Comparison of ENCODE assay signal across 27 cellular contexts in the genomic region with DNA sequence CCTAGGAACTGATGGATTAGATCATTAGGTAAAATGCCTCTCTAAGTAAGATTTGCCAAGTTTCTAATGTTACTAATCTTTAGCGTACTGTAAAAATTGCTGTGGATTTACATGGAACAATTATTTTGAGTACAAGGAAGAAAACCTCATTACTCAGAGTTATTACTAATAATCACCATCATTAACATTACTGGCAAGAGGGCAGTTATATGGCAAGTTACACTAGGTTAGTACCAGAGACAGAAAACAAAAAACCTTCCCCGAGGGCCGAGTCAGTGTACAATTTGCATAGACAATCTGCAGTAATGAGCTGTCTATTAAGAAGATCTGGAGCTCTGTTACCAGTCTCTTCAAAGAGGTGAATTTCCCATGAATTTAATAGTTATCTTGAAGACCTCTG.
"Had no signal": no experiment of that assay in that cellular context is flagged by ENCODE, and none has a peak within 500 bp of the region (broad histone marks: within the 10 kb centered on the region; RNA-seq: fewer than 3 reads in every experiment).

No MANE protein-coding gene starts in this region.

- H3K9me3 ChIP-seq: ascending aorta, body of pancreas, MG63 had no signal

- ATAC-seq: activated CD8-positive, alpha-beta memory T cell treated with anti-CD3 and anti-CD28 coated beads, Interleukin-2, amount 10 ng/mL, durations not matched to agents 7 days and 5 days; activated T-helper 17 cell treated with anti-CD3 and anti-CD28 coated beads, Interleukin-2, amount 50 U/mL, for 72 hours; body of pancreas; Panc1; T-cell had no signal

- H3K27me3 ChIP-seq: ascending aorta, body of pancreas, MG63 had no signal

- H3K4me1 ChIP-seq: ascending aorta, body of pancreas had no signal

- H3K27ac ChIP-seq: ascending aorta, body of pancreas, VCaP had no signal

- H3K4me3 ChIP-seq: ascending aorta, body of pancreas, MG63 had no signal

- H3K36me3 ChIP-seq: ascending aorta, MG63 had no signal

- DNase-seq: activated CD4-positive, alpha-beta T cell treated with anti-CD3 and anti-CD28 coated beads, Interleukin-2, amount 10 ng/mL, durations not matched to agents 7 days and 5 days; activated CD4-positive, CD25-positive, alpha-beta regulatory T cell; activated CD8-positive, alpha-beta memory T cell treated with anti-CD3 and anti-CD28 coated beads, Interleukin-2, amount 10 ng/mL, durations not matched to agents 7 days and 5 days; activated gamma-delta T cell treated with Interleukin-2 at 50 U/mL for 16 hours; activated naive CD4-positive, alpha-beta T cell treated with anti-CD3 and anti-CD28 coated beads, Interleukin-2, amount 10 ng/mL, durations not matched to agents 7 days and 5 days; activated T-cell treated with anti-CD3 and anti-CD28 coated beads, Interleukin-2, amount 50 U/mL, for 48 hours; amniotic stem cell; body of pancreas; MG63; MV-4-11; NCI-H1092 treated with DMSO at 0.1 percent for 48 hours; NCI-H1417 treated with DMSO at 0.1 percent for 48 hours; NCI-H1694; NCI-H2029; NCI-H345; NCI-H510A; NCI-H526 treated with DMSO at 0.1 percent for 48 hours; NCI-H82; NK-92 treated with Interleukin-12 subunit alpha and Interleukin-12 subunit beta, amount 100 ng/mL, for 24 hours; OCI-M1; RPMI8226; SHP77; T-cell had no signal
